17 cellular contexts compared by ENCODE assay signal in the genomic region with DNA sequence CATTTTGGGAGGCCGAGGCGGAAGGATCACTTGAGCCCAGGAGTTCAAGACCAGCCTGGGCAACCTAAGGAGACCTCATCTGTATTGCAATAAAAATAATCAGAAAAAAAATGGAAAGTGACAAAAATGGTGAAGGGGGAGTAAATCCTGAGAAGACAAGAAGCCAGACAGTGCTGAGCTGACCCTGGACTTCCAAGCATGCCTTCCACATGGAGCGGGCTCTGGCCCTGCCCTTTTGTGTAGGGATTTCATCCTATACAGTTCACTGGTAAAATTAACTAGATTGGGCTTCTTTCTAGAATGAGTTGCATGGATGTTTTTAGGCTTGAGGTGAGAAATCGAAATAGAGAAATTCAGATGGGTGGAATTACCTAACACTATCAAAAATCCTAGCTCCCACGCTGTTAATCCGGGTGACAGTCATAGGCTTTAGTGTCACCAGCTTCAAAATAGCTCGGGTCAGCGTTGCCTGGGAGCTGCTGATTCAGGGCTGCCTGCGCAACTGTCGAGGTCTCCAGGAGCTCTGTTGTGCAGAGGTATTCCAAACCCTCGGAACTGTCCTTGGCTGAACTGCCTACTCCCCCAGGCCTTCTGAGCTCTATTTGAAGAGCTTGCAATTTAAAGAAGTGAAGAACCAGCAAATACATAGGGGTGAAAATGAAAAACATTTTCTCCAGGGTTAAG. TPM values are rescaled to one million over a fixed set of nuclear protein-coding genes. Genes with fewer than 3 reads are reported as not detected.
DNase-seq lines count a peak whose midpoint lies in the region; ATAC-seq, FAIRE-seq and TF ChIP-seq lines count a peak whose summit lies in the region.
"Had no signal": no experiment of that assay in that cellular context is flagged by ENCODE, and none has a peak within 500 bp of the region (broad histone marks: within the 10 kb centered on the region; RNA-seq: fewer than 3 reads in every experiment).

No MANE protein-coding gene starts in this region.

- ATAC-seq in Panc1 (no peak), GM19397 (IDR thresholded peaks at IDR 0.05; ENCODE audit: unreplicated experiment) (no peak), HG03439 (IDR thresholded peaks at IDR 0.05; ENCODE audit: unreplicated experiment) (no peak)
- ATAC-seq: activated CD8-positive, alpha-beta memory T cell treated with anti-CD3 and anti-CD28 coated beads, Interleukin-2, amount 10 ng/mL, durations not matched to agents 7 days and 5 days; T-cell had no signal

- no peaks in the 10 kb centered on the region for H3K79me2 ChIP-seq in trophoblast cell (ENCODE audit: control insufficient read depth, insufficient read depth, low read length, poor library complexity)

- WGBS in trophoblast cell (ENCODE audit: extremely low coverage, insufficient coverage, insufficient read length): no CpG with 5 or more reads among the region's 11 CpGs

- TF ChIP-seq CTCF in Panc1 (IDR thresholded peaks at IDR 0.05) (no peak), right atrium auricular region (IDR thresholded peaks at IDR 0.05) (no peak)

- no peak overlapping the region for H3K4me2 ChIP-seq in trophoblast cell (ENCODE audit: low read length)

- H3K9ac ChIP-seq in trophoblast cell (ENCODE audit: low read length): no peak overlapping the region

- no peak overlapping the region for H3K23ac ChIP-seq in trophoblast cell (ENCODE audit: low read length)

- peaks cover 9% of the 10 kb centered on the region for H3K79me1 ChIP-seq in trophoblast cell (ENCODE audit: low read length)

- FAIRE-seq in GM19239 (lab: Jason Lieb, UNC): no peak
- FAIRE-seq: GM12892 had no signal

- H3K27ac ChIP-seq in Panc1 (ENCODE audit: low read length) (peak overlapping the region; percentile 23; the same call in 1 of the 2 replicates), right atrium auricular region (peak overlapping the region; percentile 59 to 65), trophoblast cell (ENCODE audit: low read depth, low read length) (no peak overlapping the region)

- DNase-seq in ELF-1 (ENCODE audit: low read depth, low spot score): peak; percentile 79
- no peak for DNase-seq in Panc1 (ENCODE audit: low read depth, low spot score)
- no peak for DNase-seq in right atrium auricular region (ENCODE audit: low spot score)
- peak; percentile 59 to 71 for DNase-seq in trophoblast cell
- no peak for DNase-seq in stimulated activated CD4-positive, alpha-beta T cell treated with anti-CD3 and anti-CD28 coated beads, Interleukin-2, amount 100 ng/mL, for 24 hours
- DNase-seq in GM19239 (ENCODE audit: insufficient read length, low spot score): no peak
- DNase-seq: activated B cell treated with CpG ODN at 0.5 μM for 24 hours; activated CD8-positive, alpha-beta memory T cell treated with anti-CD3 and anti-CD28 coated beads, Interleukin-2, amount 10 ng/mL, durations not matched to agents 7 days and 5 days; activated naive CD4-positive, alpha-beta T cell; dermis blood vessel endothelial cell; Karpas-422; NCI-H1694; NCI-H510A treated with DMSO at 0.1 percent for 48 hours; T-cell had no signal

- POLR2A ChIA-PET in Panc1 (lab: Charles Lee): no interaction called here

- no peak overlapping the region for H2AK5ac ChIP-seq in trophoblast cell (ENCODE audit: low read length)

- H3K4ac ChIP-seq in trophoblast cell (ENCODE audit: low read depth, low read length): no peak overlapping the region

- no peak overlapping the region for H4K8ac ChIP-seq in trophoblast cell (ENCODE audit: low read depth, low read length)

- H3K36me3 ChIP-seq in Panc1 (ENCODE audit: control insufficient read depth, insufficient read depth, low read length): no peaks in the 10 kb centered on the region
- H3K36me3 ChIP-seq in right atrium auricular region: no peaks in the 10 kb centered on the region
- H3K36me3 ChIP-seq in trophoblast cell (ENCODE audit: control insufficient read depth in 1 of 2, insufficient read depth in 2 of 2, low read length in 2 of 2): no peaks in the 10 kb centered on the region

- no peak overlapping the region for H3K4me3 ChIP-seq in Panc1 (ENCODE audit: low read depth in 2 of 2, low read length in 2 of 2)
- H3K4me3 ChIP-seq in right atrium auricular region: no peak overlapping the region
- H3K4me3 ChIP-seq in trophoblast cell (ENCODE audit: low read depth, low read length): no peak overlapping the region

- H2BK12ac ChIP-seq in trophoblast cell (ENCODE audit: low read length): peak overlapping the region; percentile 11

- in situ Hi-C loops in Panc1 (cut with HindIII; ENCODE audit: low pct_unique_long_range_greater_than_20kb, low sequenced_read_pairs): no loop called here

- H3K4me1 ChIP-seq in Panc1 (ENCODE audit: control insufficient read depth, insufficient read depth, low read length) (no peaks in the 10 kb centered on the region; the same call in 1 of the 2 replicates), right atrium auricular region (peaks cover 0 to 20% of the 10 kb centered on the region in 2 donors), trophoblast cell (ENCODE audit: control insufficient read depth in 1 of 2, insufficient read depth in 2 of 2, low read length in 2 of 2) (peaks cover 14 to 15% of the 10 kb centered on the region in 2 experiments)

- no peak overlapping the region for H3K18ac ChIP-seq in trophoblast cell (ENCODE audit: low read length)

- H3K27me3 ChIP-seq in Panc1 (ENCODE audit: control insufficient read depth, insufficient read depth, low read length) (no peaks in the 10 kb centered on the region), right atrium auricular region (no peaks in the 10 kb centered on the region), trophoblast cell (ENCODE audit: insufficient read depth, low read length) (no peaks in the 10 kb centered on the region)

- no peak overlapping the region for H4K91ac ChIP-seq in trophoblast cell (ENCODE audit: low read depth, low read length)

- no peak overlapping the region for H4K12ac ChIP-seq in trophoblast cell (ENCODE audit: low read depth, low read length)

- no peak overlapping the region for H2AFZ ChIP-seq in trophoblast cell (ENCODE audit: insufficient read depth, low read length, poor library complexity)

- no peak overlapping the region for H2BK5ac ChIP-seq in trophoblast cell (ENCODE audit: low read depth, low read length, poor library complexity)

- intact Hi-C loops in Panc1 (cut with micrococcal nuclease; ENCODE audit: unreplicated experiment): no loop called here

- no TSS peak for BruUV-seq in Panc1 (replicated peaks; lab: Mats Ljungman, UMichigan)

- CTCF ChIA-PET in Panc1 (lab: Charles Lee): no interaction called here

- H3K14ac ChIP-seq in trophoblast cell (ENCODE audit: low read length): no peak overlapping the region

- H2BK120ac ChIP-seq in trophoblast cell (ENCODE audit: insufficient read depth, low read length, poor library complexity): no peak overlapping the region

- no peaks in the 10 kb centered on the region for H3K9me3 ChIP-seq in Panc1 (ENCODE audit: control insufficient read depth, insufficient read depth, low read depth, low read length)
- H3K9me3 ChIP-seq in right atrium auricular region: no peaks in the 10 kb centered on the region
- no peaks in the 10 kb centered on the region for H3K9me3 ChIP-seq in trophoblast cell (ENCODE audit: insufficient read depth, low read depth, low read length)

RNA-seq across cellular contexts. Expression of gene ZNF532, which starts 21.6 kb away (rescaled TPM):
- 49.8 TPM for total RNA-seq in Panc1 (2021; ENCODE audit: unreplicated experiment)
- polyA plus RNA-seq in Panc1 (2012; ENCODE audit: insufficient read length): 33.3 TPM
- total RNA-seq in right atrium auricular region: 10 to 100 TPM; 53.1 to 59.5 TPM
- polyA plus RNA-seq in trophoblast cell (2013): 95.4 and 96.7 TPM in 2 replicates

Comparison
In these comparisons a context has a peak if more than half of its experiments do, and no peak if none do; other contexts are left out.
1. DNase-seq: peak in ELF-1 (single experiment) and trophoblast cell (2 of 2); none in Panc1 (single experiment), right atrium auricular region (single experiment), stimulated activated CD4-positive, alpha-beta T cell treated with anti-CD3 and anti-CD28 coated beads, Interleukin-2, amount 100 ng/mL, for 24 hours (0 of 2) and GM19239 (single experiment).